Comparison of ENCODE assay signal across 23 cellular contexts in the genomic region with DNA sequence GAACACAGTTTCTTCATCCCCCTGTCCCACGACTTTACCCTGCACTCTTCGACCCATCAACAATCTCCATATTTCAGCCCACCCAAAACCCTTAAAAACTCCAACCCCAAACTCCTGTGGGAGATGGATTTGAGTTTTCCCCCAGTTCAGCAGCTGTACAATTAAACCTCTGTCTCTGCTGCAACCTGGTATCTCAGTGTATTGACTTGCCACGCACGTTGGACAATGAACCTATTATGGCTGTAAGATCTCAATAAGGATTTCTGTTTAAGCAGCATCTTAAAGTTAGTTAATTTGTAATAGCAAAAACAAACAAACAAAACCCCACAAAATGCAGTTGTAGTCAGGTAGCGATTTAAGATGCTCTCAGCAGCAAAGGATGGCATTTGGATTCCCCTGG.
"Had no signal": no experiment of that assay in that cellular context is flagged by ENCODE, and none has a peak within 500 bp of the region (broad histone marks: within the 10 kb centered on the region; RNA-seq: fewer than 3 reads in every experiment).

No MANE protein-coding gene starts in this region.

- H3K4me1 ChIP-seq: SJSA1 had no signal

- H3K36me3 ChIP-seq: SJSA1 had no signal

- H3K27me3 ChIP-seq: SJSA1 had no signal

- H3K27ac ChIP-seq: HL-60, SJSA1 had no signal

- H3K9me3 ChIP-seq: SJSA1, SK-N-SH had no signal

- DNase-seq: KBM-7, MV-4-11, NCI-H1048, NCI-H1105, NCI-H1417, NCI-H1436 treated with DMSO at 0.1 percent for 48 hours, NCI-H1694, NCI-H187 treated with DMSO at 0.1 percent for 48 hours, NCI-H2029 treated with DMSO at 0.1 percent for 48 hours, NCI-H2107, NCI-H226, NCI-H446, NCI-H510A, NCI-H524 treated with DMSO at 0.1 percent for 48 hours, NCI-H69, NCI-H774, Right ventricle myocardium superior, RPMI8226, SIG-M5, SK-N-SH, SW 1271 had no signal

- H3K4me3 ChIP-seq: SJSA1 had no signal
